In the genomic region with DNA sequence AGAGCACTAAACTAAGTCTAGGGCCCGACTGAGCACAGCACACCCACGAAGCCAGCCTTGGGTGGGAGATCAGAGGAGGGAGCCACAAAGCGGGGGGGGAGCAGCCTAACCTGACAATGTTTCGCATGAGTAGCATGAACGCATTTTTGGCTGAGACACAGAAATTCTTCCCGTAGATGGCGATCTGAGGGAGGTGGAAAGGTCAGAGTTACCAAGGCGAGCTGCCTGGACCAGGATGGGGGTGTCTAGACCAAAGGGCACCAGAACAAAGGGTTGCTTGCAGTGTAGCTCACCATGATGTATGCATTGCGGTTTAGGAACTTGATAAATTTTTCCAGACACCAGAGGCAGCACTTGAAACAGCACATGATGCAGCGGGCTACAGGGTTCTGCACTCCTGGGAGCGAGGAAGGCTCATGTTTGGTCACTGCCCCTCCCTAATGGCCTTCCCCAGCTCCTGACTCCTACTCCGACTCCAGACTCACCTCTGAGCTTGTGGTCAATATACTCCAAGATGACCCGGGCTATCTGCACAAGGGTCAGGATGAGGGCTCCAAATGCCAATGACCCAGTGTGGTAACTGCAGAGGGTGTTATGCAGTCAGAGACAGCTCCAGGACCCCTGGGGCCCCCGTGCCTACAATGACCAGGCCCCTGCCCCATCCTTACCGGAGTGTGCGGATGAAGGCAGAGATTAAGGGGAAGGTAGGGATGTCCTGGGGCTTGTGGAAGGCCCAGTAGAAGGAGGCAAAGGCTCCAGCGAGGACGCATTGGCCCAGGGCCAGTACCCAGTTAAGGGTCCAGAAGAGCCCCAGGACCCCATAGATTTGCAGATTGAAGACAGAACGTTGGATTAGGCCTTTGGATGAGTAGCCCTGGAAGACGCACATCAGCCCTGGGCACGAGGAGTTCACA, we compare ENCODE assay signal across 1 cellular context.
TF ChIP-seq lines count a peak whose summit lies in the region.

No MANE protein-coding gene starts in this region.

TF ChIP-seq in GM23338, 12 proteins besides CTCF, POLR2A, EP300 and RAD21:
- TF ChIP-seq JUNB (IDR thresholded peaks at IDR 0.05; ENCODE audit: unreplicated experiment) (no peak), ZNF462 (CRISPR knock-in tag; IDR thresholded peaks at IDR 0.05) (no peak), ZNF114 (CRISPR knock-in tag; IDR thresholded peaks at IDR 0.05) (no peak), ZNF331 (CRISPR knock-in tag; IDR thresholded peaks at IDR 0.05; ENCODE audit: low read depth) (no peak), CREB1 (CRISPR knock-in tag; IDR thresholded peaks at IDR 0.05; ENCODE audit: low read depth) (no peak), POLR2AphosphoS5 (IDR thresholded peaks at IDR 0.05; ENCODE audit: low read depth) (no peak), EZH2 (IDR thresholded peaks at IDR 0.05; ENCODE audit: low read depth, unreplicated experiment) (no peak), ETS1 (IDR thresholded peaks at IDR 0.05) (no peak), STAT1 (IDR thresholded peaks at IDR 0.05; ENCODE audit: unreplicated experiment) (no peak), EZH2phosphoT487 (IDR thresholded peaks at IDR 0.05; ENCODE audit: unreplicated experiment) (no peak), NANOG (IDR thresholded peaks at IDR 0.05; ENCODE audit: borderline replicate concordance) (no peak)
- TF ChIP-seq, protein P1, sequence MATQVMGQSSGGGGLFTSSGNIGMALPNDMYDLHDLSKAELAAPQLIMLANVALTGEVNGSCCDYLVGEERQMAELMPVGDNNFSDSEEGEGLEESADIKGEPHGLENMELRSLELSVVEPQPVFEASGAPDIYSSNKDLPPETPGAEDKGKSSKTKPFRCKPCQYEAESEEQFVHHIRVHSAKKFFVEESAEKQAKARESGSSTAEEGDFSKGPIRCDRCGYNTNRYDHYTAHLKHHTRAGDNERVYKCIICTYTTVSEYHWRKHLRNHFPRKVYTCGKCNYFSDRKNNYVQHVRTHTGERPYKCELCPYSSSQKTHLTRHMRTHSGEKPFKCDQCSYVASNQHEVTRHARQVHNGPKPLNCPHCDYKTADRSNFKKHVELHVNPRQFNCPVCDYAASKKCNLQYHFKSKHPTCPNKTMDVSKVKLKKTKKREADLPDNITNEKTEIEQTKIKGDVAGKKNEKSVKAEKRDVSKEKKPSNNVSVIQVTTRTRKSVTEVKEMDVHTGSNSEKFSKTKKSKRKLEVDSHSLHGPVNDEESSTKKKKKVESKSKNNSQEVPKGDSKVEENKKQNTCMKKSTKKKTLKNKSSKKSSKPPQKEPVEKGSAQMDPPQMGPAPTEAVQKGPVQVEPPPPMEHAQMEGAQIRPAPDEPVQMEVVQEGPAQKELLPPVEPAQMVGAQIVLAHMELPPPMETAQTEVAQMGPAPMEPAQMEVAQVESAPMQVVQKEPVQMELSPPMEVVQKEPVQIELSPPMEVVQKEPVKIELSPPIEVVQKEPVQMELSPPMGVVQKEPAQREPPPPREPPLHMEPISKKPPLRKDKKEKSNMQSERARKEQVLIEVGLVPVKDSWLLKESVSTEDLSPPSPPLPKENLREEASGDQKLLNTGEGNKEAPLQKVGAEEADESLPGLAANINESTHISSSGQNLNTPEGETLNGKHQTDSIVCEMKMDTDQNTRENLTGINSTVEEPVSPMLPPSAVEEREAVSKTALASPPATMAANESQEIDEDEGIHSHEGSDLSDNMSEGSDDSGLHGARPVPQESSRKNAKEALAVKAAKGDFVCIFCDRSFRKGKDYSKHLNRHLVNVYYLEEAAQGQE (IDR thresholded peaks at IDR 0.05; ENCODE audit: unreplicated experiment), result no peak
